Comparison of ENCODE assay signal across 1 cellular context in the genomic region with DNA sequence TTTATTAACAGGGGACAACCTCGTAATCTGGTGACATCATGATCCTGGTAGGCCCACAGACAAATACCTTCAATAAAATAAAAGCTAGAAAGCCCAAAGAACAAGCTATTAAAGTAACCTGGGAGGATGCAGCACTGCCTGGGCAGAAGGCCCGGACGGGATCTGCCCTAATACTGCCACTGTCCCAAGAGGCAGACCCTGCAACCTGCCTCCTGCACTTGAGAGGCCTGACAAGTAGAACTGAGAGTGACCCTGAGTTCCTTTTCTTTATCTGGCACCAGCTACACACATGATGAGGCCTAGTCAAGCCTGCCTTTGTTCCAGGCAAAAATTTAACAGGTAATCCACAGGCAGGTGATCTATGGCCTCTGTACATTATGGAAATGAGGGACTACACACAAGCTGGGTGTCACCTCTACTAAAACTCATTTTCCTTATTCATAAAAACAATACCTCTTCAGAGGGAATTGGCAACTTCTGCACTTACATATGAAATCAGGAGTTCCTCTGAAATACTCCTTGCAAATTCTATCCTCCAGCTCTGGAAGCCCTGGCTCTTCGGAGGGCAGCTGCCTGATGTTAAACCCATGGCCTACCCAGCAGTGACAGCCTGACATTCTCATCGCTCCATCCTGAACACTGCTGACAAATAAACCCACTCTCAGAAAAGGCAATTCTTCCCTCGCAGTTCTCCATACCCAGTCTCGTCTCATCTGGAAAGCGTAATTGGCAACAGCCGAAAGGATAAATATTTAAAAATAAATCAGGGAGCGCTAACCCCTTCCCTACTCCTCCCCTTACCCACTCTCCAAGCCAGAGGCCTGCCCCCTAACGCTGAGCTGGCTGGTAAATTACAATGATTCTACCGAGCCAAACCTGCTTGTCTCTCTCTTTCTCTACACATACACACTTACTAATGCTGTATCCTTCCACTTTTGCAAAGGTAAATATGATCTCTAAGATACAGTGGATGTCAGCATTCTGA.
TF ChIP-seq lines count a peak whose summit lies in the region.

No MANE protein-coding gene starts in this region.

TF ChIP-seq in SK-N-SH treated with all-trans-retinoic acid at 6 μM for 48 hours, 23 proteins besides CTCF, POLR2A, EP300 and RAD21 (continued from another document):
- TF ChIP-seq, protein P1, sequence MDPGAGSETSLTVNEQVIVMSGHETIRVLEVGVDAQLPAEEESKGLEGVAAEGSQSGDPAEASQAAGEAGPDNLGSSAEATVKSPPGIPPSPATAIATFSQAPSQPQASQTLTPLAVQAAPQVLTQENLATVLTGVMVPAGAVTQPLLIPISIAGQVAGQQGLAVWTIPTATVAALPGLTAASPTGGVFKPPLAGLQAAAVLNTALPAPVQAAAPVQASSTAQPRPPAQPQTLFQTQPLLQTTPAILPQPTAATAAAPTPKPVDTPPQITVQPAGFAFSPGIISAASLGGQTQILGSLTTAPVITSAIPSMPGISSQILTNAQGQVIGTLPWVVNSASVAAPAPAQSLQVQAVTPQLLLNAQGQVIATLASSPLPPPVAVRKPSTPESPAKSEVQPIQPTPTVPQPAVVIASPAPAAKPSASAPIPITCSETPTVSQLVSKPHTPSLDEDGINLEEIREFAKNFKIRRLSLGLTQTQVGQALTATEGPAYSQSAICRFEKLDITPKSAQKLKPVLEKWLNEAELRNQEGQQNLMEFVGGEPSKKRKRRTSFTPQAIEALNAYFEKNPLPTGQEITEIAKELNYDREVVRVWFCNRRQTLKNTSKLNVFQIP (CRISPR knock-in tag; IDR thresholded peaks at IDR 0.05; ENCODE audit: borderline replicate concordance, low read depth) = no peak
- TF ChIP-seq, protein P2, sequence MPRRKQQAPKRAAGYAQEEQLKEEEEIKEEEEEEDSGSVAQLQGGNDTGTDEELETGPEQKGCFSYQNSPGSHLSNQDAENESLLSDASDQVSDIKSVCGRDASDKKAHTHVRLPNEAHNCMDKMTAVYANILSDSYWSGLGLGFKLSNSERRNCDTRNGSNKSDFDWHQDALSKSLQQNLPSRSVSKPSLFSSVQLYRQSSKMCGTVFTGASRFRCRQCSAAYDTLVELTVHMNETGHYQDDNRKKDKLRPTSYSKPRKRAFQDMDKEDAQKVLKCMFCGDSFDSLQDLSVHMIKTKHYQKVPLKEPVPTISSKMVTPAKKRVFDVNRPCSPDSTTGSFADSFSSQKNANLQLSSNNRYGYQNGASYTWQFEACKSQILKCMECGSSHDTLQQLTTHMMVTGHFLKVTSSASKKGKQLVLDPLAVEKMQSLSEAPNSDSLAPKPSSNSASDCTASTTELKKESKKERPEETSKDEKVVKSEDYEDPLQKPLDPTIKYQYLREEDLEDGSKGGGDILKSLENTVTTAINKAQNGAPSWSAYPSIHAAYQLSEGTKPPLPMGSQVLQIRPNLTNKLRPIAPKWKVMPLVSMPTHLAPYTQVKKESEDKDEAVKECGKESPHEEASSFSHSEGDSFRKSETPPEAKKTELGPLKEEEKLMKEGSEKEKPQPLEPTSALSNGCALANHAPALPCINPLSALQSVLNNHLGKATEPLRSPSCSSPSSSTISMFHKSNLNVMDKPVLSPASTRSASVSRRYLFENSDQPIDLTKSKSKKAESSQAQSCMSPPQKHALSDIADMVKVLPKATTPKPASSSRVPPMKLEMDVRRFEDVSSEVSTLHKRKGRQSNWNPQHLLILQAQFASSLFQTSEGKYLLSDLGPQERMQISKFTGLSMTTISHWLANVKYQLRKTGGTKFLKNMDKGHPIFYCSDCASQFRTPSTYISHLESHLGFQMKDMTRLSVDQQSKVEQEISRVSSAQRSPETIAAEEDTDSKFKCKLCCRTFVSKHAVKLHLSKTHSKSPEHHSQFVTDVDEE (CRISPR knock-in tag; IDR thresholded peaks at IDR 0.05) = no peak
- TF ChIP-seq ESRRG (CRISPR knock-in tag; IDR thresholded peaks at IDR 0.05) = no peak
- TF ChIP-seq ZNF70 (CRISPR knock-in tag; IDR thresholded peaks at IDR 0.05) = no peak
- TF ChIP-seq ZFP3 (CRISPR knock-in tag; IDR thresholded peaks at IDR 0.05) = no peak
- no peak for TF ChIP-seq ARNTL (CRISPR knock-in tag; IDR thresholded peaks at IDR 0.05; ENCODE audit: borderline replicate concordance, low read depth)
